Comparison of ENCODE assay signal across 11 cellular contexts in genomic region chr14:95498622-95499353, GRCh38. TPM values are rescaled to one million over a fixed set of nuclear protein-coding genes. Genes with fewer than 3 reads are reported as not detected.
DNase-seq lines count a peak whose midpoint lies in the region; ATAC-seq and TF ChIP-seq lines count a peak whose summit lies in the region.
"Had no signal": no experiment of that assay in that cellular context is flagged by ENCODE, and none has a peak within 500 bp of the region (broad histone marks: within the 10 kb centered on the region; RNA-seq: fewer than 3 reads in every experiment).

No MANE protein-coding gene starts in this region.

- intact Hi-C loops in left ventricle myocardium inferior (cut with micrococcal nuclease): no loop called here

- DNase-seq in NCI-H2029 treated with DMSO at 0.1 percent for 48 hours (lab: John Stamatoyannopoulos, UW) (peak; percentile 4), NCI-H2029 (lab: John Stamatoyannopoulos, UW) (no peak), left ventricle myocardium inferior (no peak), NCI-H510A (lab: John Stamatoyannopoulos, UW) (no peak)
- DNase-seq: NCI-H2171 treated with DMSO at 0.1 percent for 48 hours had no signal

- no peaks in the 10 kb centered on the region for H3K36me3 ChIP-seq in left ventricle myocardium inferior
- H3K36me3 ChIP-seq: Peyer's patch had no signal

- no peaks in the 10 kb centered on the region for H3K27me3 ChIP-seq in left ventricle myocardium inferior (ENCODE audit: low read depth)
- H3K27me3 ChIP-seq: Peyer's patch had no signal

- no peaks in the 10 kb centered on the region for H3K27me3 Mint-ChIP-seq in activated T-helper 17 cell treated with anti-CD3 and anti-CD28 coated beads, Interleukin-2, amount 50 U/mL, for 72 hours

- peak overlapping the region; percentile 79 for H3K27ac Mint-ChIP-seq in activated T-helper 17 cell treated with anti-CD3 and anti-CD28 coated beads, Interleukin-2, amount 50 U/mL, for 72 hours

- ATAC-seq in activated T-helper 17 cell treated with anti-CD3 and anti-CD28 coated beads, Interleukin-2, amount 50 U/mL, for 72 hours (replicated peaks): no peak
- ATAC-seq in HG02870 (IDR thresholded peaks at IDR 0.05; ENCODE audit: unreplicated experiment) (no peak), HG02610 (IDR thresholded peaks at IDR 0.05; ENCODE audit: unreplicated experiment) (no peak)
- ATAC-seq: K562 had no signal

- no peaks in the 10 kb centered on the region for H3K9me3 Mint-ChIP-seq in activated T-helper 17 cell treated with anti-CD3 and anti-CD28 coated beads, Interleukin-2, amount 50 U/mL, for 72 hours

- peak overlapping the region; percentile 73 for H3K27ac ChIP-seq in left ventricle myocardium inferior (replicated peaks)
- H3K27ac ChIP-seq in temporal lobe (ENCODE audit: low read depth, low read length): peak overlapping the region; percentile 85

- TF ChIP-seq CTCF in left ventricle myocardium inferior (IDR thresholded peaks at IDR 0.05; ENCODE audit: borderline replicate concordance): no peak

- H3K4me3 ChIP-seq in left ventricle myocardium inferior: no peak overlapping the region
- H3K4me3 ChIP-seq: K562, Peyer's patch had no signal

- peaks cover 65% of the 10 kb centered on the region for H3K36me3 Mint-ChIP-seq in activated T-helper 17 cell treated with anti-CD3 and anti-CD28 coated beads, Interleukin-2, amount 50 U/mL, for 72 hours (ENCODE audit: low read depth)

- no peaks in the 10 kb centered on the region for H3K9me3 ChIP-seq in left ventricle myocardium inferior (replicated peaks)
- H3K9me3 ChIP-seq: Peyer's patch had no signal

- H3K4me1 Mint-ChIP-seq in activated T-helper 17 cell treated with anti-CD3 and anti-CD28 coated beads, Interleukin-2, amount 50 U/mL, for 72 hours: peaks cover 55% of the 10 kb centered on the region

- peak overlapping the region; percentile 41 for H3K4me3 Mint-ChIP-seq in activated T-helper 17 cell treated with anti-CD3 and anti-CD28 coated beads, Interleukin-2, amount 50 U/mL, for 72 hours

- peaks cover 92% of the 10 kb centered on the region for H3K4me1 ChIP-seq in left ventricle myocardium inferior

RNA-seq across cellular contexts. Expression of gene SYNE3, which starts 17.7 kb away (rescaled TPM):
- 10 to 100 TPM; 78.9 to 79.1 TPM for total RNA-seq in activated T-helper 17 cell treated with anti-CD3 and anti-CD28 coated beads, Interleukin-2, amount 50 U/mL, for 72 hours
- total RNA-seq in left ventricle myocardium inferior (11.3 TPM), temporal lobe (0.98 TPM)

RNA-seq across cellular contexts. Expression of gene GLRX5, which starts 36.1 kb away (rescaled TPM):
- 10 to 100 TPM; 21.5 to 61.4 TPM for total RNA-seq in activated T-helper 17 cell treated with anti-CD3 and anti-CD28 coated beads, Interleukin-2, amount 50 U/mL, for 72 hours
- total RNA-seq in left ventricle myocardium inferior (85.0 TPM), temporal lobe (20.4 TPM)
